ENCODE assay signal across 1 cellular context in genomic region chr5:140296289-140296688, GRCh38.
A peak's percentile ranks its signal among the peaks of the same experiment; 100 is the strongest.
TF ChIP-seq lines count a peak whose summit lies in the region.

No MANE protein-coding gene starts in this region.

TF ChIP-seq in HEK293, 187 proteins besides CTCF, POLR2A, EP300 and RAD21 (continued from another document):
- no peak for TF ChIP-seq ZNF449 (tag by site-specific recombination; IDR thresholded peaks at IDR 0.05)
- no peak for TF ChIP-seq ZNF221 (tag by site-specific recombination; IDR thresholded peaks at IDR 0.05; ENCODE audit: borderline replicate concordance)
- no peak for TF ChIP-seq ZNF560 (tag by site-specific recombination; IDR thresholded peaks at IDR 0.05; ENCODE audit: borderline replicate concordance)
- peak; percentile 59 for TF ChIP-seq PRDM6 (tag by site-specific recombination; IDR thresholded peaks at IDR 0.05)
- TF ChIP-seq PRDM1 (tag by site-specific recombination; IDR thresholded peaks at IDR 0.05) = 0 out of 2 replicates have a peak, but pooled peaks have one; percentile 33
